Comparison of ENCODE assay signal across 17 cellular contexts in the genomic region with DNA sequence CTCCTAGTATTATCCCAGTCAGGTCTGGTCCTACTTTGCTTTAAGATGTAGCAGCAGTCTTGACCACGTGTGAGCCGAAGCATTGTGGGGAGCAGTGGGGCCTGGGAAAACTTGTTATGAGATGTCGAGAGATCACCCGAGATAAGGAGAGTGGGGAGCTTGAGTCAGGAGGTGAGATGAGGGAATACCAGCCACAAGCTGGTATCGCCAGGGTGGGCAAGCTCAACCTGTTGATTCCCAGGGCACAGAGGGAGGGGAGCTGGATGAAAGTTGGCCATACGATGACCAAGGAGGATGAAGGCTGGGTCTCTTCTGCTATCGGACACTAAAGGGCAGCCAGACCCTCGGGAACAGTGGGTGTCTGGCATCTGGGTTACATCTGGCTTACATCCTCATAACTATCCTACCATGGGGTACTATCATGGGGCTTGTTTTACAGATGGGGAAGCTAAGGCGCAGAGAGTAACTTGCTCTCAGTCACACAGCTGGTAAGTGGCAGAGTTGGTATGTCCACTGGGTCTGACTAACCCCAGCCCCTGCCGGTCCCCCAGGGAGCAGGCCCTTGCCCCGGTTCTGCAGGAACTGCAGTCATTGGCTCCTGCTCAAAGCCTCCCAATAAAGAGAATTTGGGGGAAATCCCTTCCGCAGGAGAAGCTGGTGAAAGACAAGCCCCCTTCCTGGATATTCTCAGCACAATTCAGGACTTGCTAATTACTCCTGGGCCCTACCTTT. TPM values are rescaled to one million over a fixed set of nuclear protein-coding genes. Genes with fewer than 3 reads are reported as not detected.
DNase-seq lines count a peak whose midpoint lies in the region; ATAC-seq, FAIRE-seq and TF ChIP-seq lines count a peak whose summit lies in the region.
"Had no signal": no experiment of that assay in that cellular context is flagged by ENCODE, and none has a peak within 500 bp of the region (broad histone marks: within the 10 kb centered on the region; RNA-seq: fewer than 3 reads in every experiment).

No MANE protein-coding gene starts in this region.

- no peak overlapping the region for H3T11ph ChIP-seq in H9 (ENCODE audit: low read length)

- CTCF ChIA-PET in Panc1 (lab: Charles Lee) (interaction anchor here (0.9 to 3.1 kb wide), 6 partner anchors 11 to 102 kb away, joined by 3 to 40 read pairs (median 12); no protein-coding TSS in a partner anchor), HepG2 (lab: Yijun Ruan, JAX; ENCODE audit: low intra/inter-chr PET ratio, low total read pairs) (interaction anchor here (0.7 to 3.5 kb wide), 5 partner anchors 9 to 101 kb away, joined by 3 to 76 read pairs (median 5); no protein-coding TSS in a partner anchor)

- H3K27ac ChIP-seq in H9 (ENCODE audit: insufficient read length, low read depth, low read length) (no peak overlapping the region), Panc1 (ENCODE audit: low read length) (no peak overlapping the region), HepG2 (ENCODE audit: extremely low read length, insufficient read depth, low read length) (no peak overlapping the region), spleen (no peak overlapping the region), esophagus squamous epithelium (no peak overlapping the region)
- H3K27ac ChIP-seq: adrenal gland, cardiac muscle cell, foreskin keratinocyte, prostate gland, SJSA1, skin epidermis had no signal

- no peaks in the 10 kb centered on the region for H3K79me1 ChIP-seq in H9 (ENCODE audit: insufficient read depth, low read depth, low read length, poor library complexity, severe bottlenecking)

- H3K4me3 ChIP-seq in Panc1 (ENCODE audit: low read depth in 2 of 2, low read length in 2 of 2) (no peak overlapping the region), HepG2 (replicated peaks in 1 of 3; ENCODE audit: insufficient read depth in 1 of 3, low read depth in 2 of 3, low read length in 3 of 3) (no peak overlapping the region), spleen (peak overlapping the region in 1 of 8 donors; percentile 52), esophagus squamous epithelium (no peak overlapping the region)
- H3K4me3 ChIP-seq: adrenal gland, prostate gland, SJSA1, skin epidermis had no signal

- in situ Hi-C loops in Panc1 (cut with HindIII; ENCODE audit: low pct_unique_long_range_greater_than_20kb, low sequenced_read_pairs), result loop anchor here (25.0 kb wide), 1 partner anchor 372 kb away; the partner anchor contains the start of gene SLC25A48
- in situ Hi-C loops in HepG2 (cut with HindIII; ENCODE audit: extremely low pct_ligation_motif_present, low pct_unique_long_range_greater_than_20kb), result loop anchor here (5.0 to 25.0 kb wide), 2 partner anchors 87 to 272 kb away; no protein-coding TSS in a partner anchor

- H3K36me3 ChIP-seq in Panc1 (ENCODE audit: control insufficient read depth, insufficient read depth, low read length), result no peaks in the 10 kb centered on the region
- H3K36me3 ChIP-seq in HepG2 (replicated peaks in 1 of 2; ENCODE audit: control insufficient read depth in 1 of 2, insufficient read depth in 2 of 2, low read length in 2 of 2), result no peaks in the 10 kb centered on the region
- H3K36me3 ChIP-seq in spleen, result no peaks in the 10 kb centered on the region
- H3K36me3 ChIP-seq in esophagus squamous epithelium, result no peaks in the 10 kb centered on the region
- H3K36me3 ChIP-seq: adrenal gland, cardiac muscle cell, prostate gland, SJSA1 had no signal

- no peaks in the 10 kb centered on the region for H3K9me3 ChIP-seq in H9 (ENCODE audit: control insufficient read depth, low read depth, low read length)
- no peaks in the 10 kb centered on the region for H3K9me3 ChIP-seq in Panc1 (ENCODE audit: control insufficient read depth, insufficient read depth, low read depth, low read length)
- no peaks in the 10 kb centered on the region for H3K9me3 ChIP-seq in HepG2 (ENCODE audit: low read length)
- no peaks in the 10 kb centered on the region for H3K9me3 ChIP-seq in spleen
- no peaks in the 10 kb centered on the region for H3K9me3 ChIP-seq in esophagus squamous epithelium
- H3K9me3 ChIP-seq: adrenal gland, prostate gland, SJSA1 had no signal

- H2AFZ ChIP-seq in H9 (ENCODE audit: low read length), result no peak overlapping the region
- H2AFZ ChIP-seq in HepG2 (ENCODE audit: low read length), result no peak overlapping the region

- TF ChIP-seq CTCF in H9 (conservative IDR thresholded peaks at IDR 0.05), result no peak
- TF ChIP-seq CTCF in Panc1 (IDR thresholded peaks at IDR 0.05), result no peak
- no peak for TF ChIP-seq CTCF in HepG2 (CRISPR knock-in tag; IDR thresholded peaks at IDR 0.05)
- TF ChIP-seq CTCF in spleen (IDR thresholded peaks at IDR 0.05 in 8 of 11, conservative IDR thresholded peaks at IDR 0.05 in 3 of 11), result no peak
- TF ChIP-seq CTCF in esophagus squamous epithelium (IDR thresholded peaks at IDR 0.05), result no peak

- H3K23ac ChIP-seq in H9 (ENCODE audit: insufficient read length, low read depth, low read length), result no peak overlapping the region

- H4K91ac ChIP-seq in H9 (ENCODE audit: insufficient read length, low read depth, low read length), result no peak overlapping the region

- TF ChIP-seq POLR2A in HepG2 (IDR thresholded peaks at IDR 0.05; ENCODE audit: insufficient read depth in 1 of 2, low read depth in 2 of 2, low read length in 2 of 2) (no peak), spleen (IDR thresholded peaks at IDR 0.05) (no peak), esophagus squamous epithelium (IDR thresholded peaks at IDR 0.05) (no peak)

- H3K27me3 Mint-ChIP-seq in H9 (ENCODE audit: low read depth), result peaks cover 100% of the 10 kb centered on the region

- no peak for TF ChIP-seq RAD21 in HepG2 (CRISPR knock-in tag; IDR thresholded peaks at IDR 0.05)

- ATAC-seq in Panc1 (peak; percentile 54; the same call in 1 of the 2 replicates), HepG2 (no peak)

- no peak overlapping the region for H2BK15ac ChIP-seq in H9 (ENCODE audit: low read depth, low read length)

- POLR2A ChIA-PET in Panc1 (lab: Charles Lee), result interaction anchor here (0.8 to 1.1 kb wide), 2 partner anchors 86 to 101 kb away, joined by 3 to 4 read pairs; no protein-coding TSS in a partner anchor
- POLR2A ChIA-PET in HepG2 (lab: Yijun Ruan, JAX), result interaction anchor here (1.5 kb wide), 1 partner anchor 86 kb away, joined by 3 read pairs; no protein-coding TSS in a partner anchor

- peaks cover 5% of the 10 kb centered on the region for H3K23me2 ChIP-seq in H9 (ENCODE audit: insufficient read length, low read depth, low read length, poor library complexity, severe bottlenecking)

- no TSS peak for BruUV-seq in Panc1 (replicated peaks; lab: Mats Ljungman, UMichigan)
- BruUV-seq in HepG2 (replicated peaks; lab: Mats Ljungman, UMichigan), result no TSS peak

- no peak overlapping the region for H3K18ac ChIP-seq in H9 (ENCODE audit: insufficient read length, low read depth, low read length)

- H3K9ac ChIP-seq in H9 (ENCODE audit: extremely low read depth, insufficient read length, low read length) (no peak overlapping the region), HepG2 (ENCODE audit: insufficient read depth, low read depth, low read length) (no peak overlapping the region)

- FAIRE-seq in HepG2 (lab: Jason Lieb, UNC), result no peak
- no peak for FAIRE-seq in RCC 7860 (lab: Jason Lieb, UNC)

- H3K79me2 ChIP-seq in H9 (ENCODE audit: insufficient read depth, low read length), result no peaks in the 10 kb centered on the region
- no peaks in the 10 kb centered on the region for H3K79me2 ChIP-seq in HepG2 (ENCODE audit: insufficient read depth, low read length)

- H3K9me3 Mint-ChIP-seq in H9, result peaks cover 0 to 2% of the 10 kb centered on the region in 2 experiments; a peak in 2 of 5 replicates
- H3K9me3 Mint-ChIP-seq: nephron, type B pancreatic cell had no signal

- WGBS in H9 (ENCODE audit: extremely low coverage, insufficient read length, low lambda C conversion rate), result no CpG with 5 or more reads among the region's 12 CpGs
- 35% methylated on average over 8 of the region's 12 CpGs for WGBS in HepG2 (ENCODE audit: low lambda C conversion rate)
- WGBS in spleen, 5 donors, result 61 to 69% (median 68%) methylated on average over 12 of the region's 12 CpGs
- WGBS in esophagus squamous epithelium, 2 donors, result 67 to 77% methylated on average over 8 to 12 of the region's 12 CpGs

- no peak overlapping the region; a peak in 1 of 5 replicates for H3K4me3 Mint-ChIP-seq in H9

- H2AK5ac ChIP-seq in H9 (ENCODE audit: insufficient read length, low read length), result no peak overlapping the region

- H2BK20ac ChIP-seq in H9 (ENCODE audit: low read depth, low read length, poor library complexity, severe bottlenecking), result no peak overlapping the region

- intact Hi-C loops in Panc1 (cut with micrococcal nuclease; ENCODE audit: unreplicated experiment), result loop anchor here (1.0 kb wide), 1 partner anchor 87 kb away; no protein-coding TSS in a partner anchor
- intact Hi-C loops in HepG2 (cut with micrococcal nuclease; ENCODE audit: unreplicated experiment), result loop anchor here (1.0 kb wide), 1 partner anchor 87 kb away; no protein-coding TSS in a partner anchor
- intact Hi-C loops in spleen (cut with DNase I; ENCODE audit: low total_unique reads), result loop anchor here (5.0 kb wide), 1 partner anchor 87 kb away; no protein-coding TSS in a partner anchor
- intact Hi-C loops in esophagus squamous epithelium (cut with DNase I), result loop anchor here (5.0 kb wide), 1 partner anchor 362 kb away; no protein-coding TSS in a partner anchor

- H2BK5ac ChIP-seq in H9 (ENCODE audit: insufficient read length, low read length), result no peak overlapping the region

- H4K20me1 ChIP-seq in H9 (ENCODE audit: control insufficient read depth, insufficient read depth, insufficient read length) (no peaks in the 10 kb centered on the region), HepG2 (ENCODE audit: insufficient read depth, low read length) (no peaks in the 10 kb centered on the region)

- TF ChIP-seq EP300 in HepG2 (IDR thresholded peaks at IDR 0.05; ENCODE audit: low read depth in 2 of 2, low read length in 2 of 2) (no peak), HepG2 (CRISPR knock-in tag; IDR thresholded peaks at IDR 0.05; ENCODE audit: borderline replicate concordance) (no peak)

- H4K8ac ChIP-seq in H9 (replicated peaks; ENCODE audit: insufficient read length, low read depth, low read length), result no peak overlapping the region

- H3K4me2 ChIP-seq in H9 (ENCODE audit: insufficient read depth, insufficient read length, low read length) (peak overlapping the region; percentile 95), HepG2 (ENCODE audit: low read depth, low read length) (no peak overlapping the region)

- H3K27me3 ChIP-seq in H9 (ENCODE audit: insufficient read depth, low read length), result peaks cover 53% of the 10 kb centered on the region
- peaks cover 14% of the 10 kb centered on the region for H3K27me3 ChIP-seq in Panc1 (ENCODE audit: control insufficient read depth, insufficient read depth, low read length)
- peaks cover 0 to 11% of the 10 kb centered on the region in 2 experiments; a peak in 3 of 5 replicates for H3K27me3 ChIP-seq in HepG2 (ENCODE audit: control insufficient read depth in 1 of 2, insufficient read depth in 2 of 2, low read length in 2 of 2)
- H3K27me3 ChIP-seq in spleen (replicated peaks in 1 of 7), result peaks cover 0 to 74% (median 26%) of the 10 kb centered on the region in 7 donors
- peaks cover 0 to 65% (median 0%) of the 10 kb centered on the region in 4 donors for H3K27me3 ChIP-seq in esophagus squamous epithelium

- no peak overlapping the region for H3K56ac ChIP-seq in H9 (ENCODE audit: insufficient read length, low read depth, low read length)

- no peak overlapping the region for H2BK120ac ChIP-seq in H9 (ENCODE audit: low read depth, low read length, poor library complexity, severe bottlenecking)

- no peak for DNase-seq in H9
- no peak for DNase-seq in Panc1 (ENCODE audit: low read depth, low spot score)
- DNase-seq in HepG2 (ENCODE audit: low spot score), result no peak
- peak; percentile 41 for DNase-seq in spleen
- DNase-seq in esophagus squamous epithelium (lab: John Stamatoyannopoulos, UW), result no peak
- no peak for DNase-seq in cortex of kidney (lab: John Stamatoyannopoulos, UW)
- no peak for DNase-seq in RCC 7860 (ENCODE audit: low spot score)
- DNase-seq: foreskin keratinocyte had no signal

- no peak overlapping the region for H3K14ac ChIP-seq in H9 (ENCODE audit: insufficient read depth, low read length)

- no peaks in the 10 kb centered on the region; a peak in 1 of 7 replicates for H3K36me3 Mint-ChIP-seq in H9 (ENCODE audit: insufficient read depth in 1 of 3, low read depth in 3 of 3)
- H3K36me3 Mint-ChIP-seq: type B pancreatic cell had no signal

- no peaks in the 10 kb centered on the region for H3K4me1 ChIP-seq in H9 (ENCODE audit: insufficient read depth, low read length)
- H3K4me1 ChIP-seq in Panc1 (ENCODE audit: control insufficient read depth, insufficient read depth, low read length), result peaks cover 2% of the 10 kb centered on the region; the same call in 1 of the 2 replicates
- 0 out of 2 replicates have a peak, but pooled peaks cover 2% of the 10 kb centered on the region for H3K4me1 ChIP-seq in HepG2 (ENCODE audit: insufficient read depth, low read length)
- peaks cover 5 to 24% (median 11%) of the 10 kb centered on the region in 6 donors for H3K4me1 ChIP-seq in spleen
- peaks cover 3 to 22% (median 5%) of the 10 kb centered on the region in 3 donors for H3K4me1 ChIP-seq in esophagus squamous epithelium
- H3K4me1 ChIP-seq: adrenal gland, prostate gland, SJSA1 had no signal

- peaks cover 15 to 16% of the 10 kb centered on the region in 2 experiments for H3K4me1 Mint-ChIP-seq in H9

- no peak overlapping the region for H2BK12ac ChIP-seq in H9 (ENCODE audit: insufficient read length, low read depth, low read length)

- H3K27ac Mint-ChIP-seq in H9, result no peak overlapping the region
- H3K27ac Mint-ChIP-seq: T-helper 17 cell, type B pancreatic cell had no signal

- H4K5ac ChIP-seq in H9 (ENCODE audit: insufficient read length, low read depth, low read length), result no peak overlapping the region

- no peak overlapping the region for H3K4ac ChIP-seq in H9 (ENCODE audit: low read depth, low read length)

RNA-seq across cellular contexts. Expression of gene TIFAB, which starts 13.4 kb away (rescaled TPM):
- total RNA-seq in H9 (2021) (not detected in 2 replicates), Panc1 (2021; ENCODE audit: unreplicated experiment) (not detected), HepG2 (2016; rRNA removed; fragmentation: Illumina TruSeq; extraction: Trizol) (not detected in 2 replicates), spleen (1 to 10 TPM in 4 of 7 donors, under 1 TPM in 3; 0.37 to 4.0 (median 1.8) TPM), esophagus squamous epithelium (under 1 TPM in 3 of 4 donors, not detected in 1; under 0.01 to 0.18 (median 0.08) TPM)
- not detected for polyA plus RNA-seq in Panc1 (2012; ENCODE audit: insufficient read length)
- not detected in 2 replicates for total RNA-seq in HepG2 (2016; cell fraction: cytosol; rRNA removed; fragmentation: Illumina TruSeq; extraction: Trizol; ENCODE audit: low read depth)
- not detected in 2 replicates for total RNA-seq in HepG2 (2016; cell fraction: insoluble cytoplasmic fraction; rRNA removed; fragmentation: Illumina TruSeq; extraction: Trizol)
- not detected in 2 replicates for total RNA-seq in HepG2 (2016; cell fraction: membrane; rRNA removed; fragmentation: Illumina TruSeq; extraction: Trizol)
- not detected in 2 replicates for total RNA-seq in HepG2 (2016; cell fraction: nucleus; rRNA removed; fragmentation: Illumina TruSeq; extraction: Trizol)
- polyA plus RNA-seq in HepG2 (2011; rRNA removed) (not detected in 2 replicates), spleen (1 to 10 TPM in 1 of 3 donors, under 1 TPM in 2; 0.48 to 1.4 (median 0.74) TPM)
- polyA plus RNA-seq in HepG2 (2011; cell fraction: cytosol; rRNA removed), result not detected in 2 replicates
- not detected in 2 replicates for polyA plus RNA-seq in HepG2 (2011; cell fraction: nucleus; rRNA removed)
- polyA plus RNA-seq in HepG2 (2012), result not detected in 2 replicates
- polyA plus RNA-seq in HepG2 (2016; cell fraction: cytosol; fragmentation: Illumina TruSeq; extraction: Trizol; ENCODE audit: low read depth), result not detected in 2 replicates
- not detected in 2 replicates for polyA plus RNA-seq in HepG2 (2016; cell fraction: insoluble cytoplasmic fraction; fragmentation: Illumina TruSeq; extraction: Trizol; ENCODE audit: low read depth)
- not detected in 2 replicates for polyA plus RNA-seq in HepG2 (2016; cell fraction: membrane; fragmentation: Illumina TruSeq; extraction: Trizol; ENCODE audit: low read depth)
- not detected in 2 replicates for polyA plus RNA-seq in HepG2 (2016; cell fraction: nucleus; fragmentation: Illumina TruSeq; extraction: Trizol; ENCODE audit: insufficient read depth, low read depth)
- polyA minus RNA-seq in HepG2 (2011; rRNA and poly(A)+ RNA removed; ENCODE audit: low replicate concordance), result not detected in 2 replicates
- not detected in 2 replicates for polyA minus RNA-seq in HepG2 (2011; cell fraction: cytosol; rRNA and poly(A)+ RNA removed)
- polyA minus RNA-seq in HepG2 (2011; cell fraction: nucleus; rRNA and poly(A)+ RNA removed), result not detected in 2 replicates
- total RNA-seq: adrenal gland, cardiac muscle cell, dermis microvascular lymphatic vessel endothelial cell, foreskin keratinocyte, prostate gland, SJSA1 had no signal
- polyA plus RNA-seq: cardiac muscle cell, foreskin keratinocyte had no signal

RNA-seq across cellular contexts. Expression of gene DCANP1, which starts 18.4 kb away (rescaled TPM):
- total RNA-seq in H9 (2021), result not detected in 2 replicates
- total RNA-seq in Panc1 (2021; ENCODE audit: unreplicated experiment), result not detected
- not detected for polyA plus RNA-seq in Panc1 (2012; ENCODE audit: insufficient read length)
- total RNA-seq in HepG2 (2016; rRNA removed; fragmentation: Illumina TruSeq; extraction: Trizol), result not detected in 2 replicates
- total RNA-seq in HepG2 (2016; cell fraction: cytosol; rRNA removed; fragmentation: Illumina TruSeq; extraction: Trizol; ENCODE audit: low read depth), result not detected in 2 replicates
- total RNA-seq in HepG2 (2016; cell fraction: insoluble cytoplasmic fraction; rRNA removed; fragmentation: Illumina TruSeq; extraction: Trizol), result not detected in 2 replicates
- not detected in 2 replicates for total RNA-seq in HepG2 (2016; cell fraction: membrane; rRNA removed; fragmentation: Illumina TruSeq; extraction: Trizol)
- not detected in 2 replicates for total RNA-seq in HepG2 (2016; cell fraction: nucleus; rRNA removed; fragmentation: Illumina TruSeq; extraction: Trizol)
- polyA plus RNA-seq in HepG2 (2011; rRNA removed), result not detected in 2 replicates
- polyA plus RNA-seq in HepG2 (2011; cell fraction: cytosol; rRNA removed), result not detected in 2 replicates
- polyA plus RNA-seq in HepG2 (2011; cell fraction: nucleus; rRNA removed), result not detected in 2 replicates
- polyA plus RNA-seq in HepG2 (2012), result not detected in 2 replicates
- polyA plus RNA-seq in HepG2 (2016; cell fraction: cytosol; fragmentation: Illumina TruSeq; extraction: Trizol; ENCODE audit: low read depth), result not detected in 2 replicates
- not detected in 2 replicates for polyA plus RNA-seq in HepG2 (2016; cell fraction: insoluble cytoplasmic fraction; fragmentation: Illumina TruSeq; extraction: Trizol; ENCODE audit: low read depth)
- polyA plus RNA-seq in HepG2 (2016; cell fraction: membrane; fragmentation: Illumina TruSeq; extraction: Trizol; ENCODE audit: low read depth), result not detected in 2 replicates
- polyA plus RNA-seq in HepG2 (2016; cell fraction: nucleus; fragmentation: Illumina TruSeq; extraction: Trizol; ENCODE audit: insufficient read depth, low read depth), result not detected in 2 replicates
- polyA minus RNA-seq in HepG2 (2011; rRNA and poly(A)+ RNA removed; ENCODE audit: low replicate concordance), result not detected in 2 replicates
- not detected in 2 replicates for polyA minus RNA-seq in HepG2 (2011; cell fraction: cytosol; rRNA and poly(A)+ RNA removed)
- polyA minus RNA-seq in HepG2 (2011; cell fraction: nucleus; rRNA and poly(A)+ RNA removed), result not detected in 2 replicates
- 1 to 10 TPM in 2 of 7 donors, under 1 TPM in 5; 0.29 to 1.2 (median 0.70) TPM for total RNA-seq in spleen
- polyA plus RNA-seq in spleen, result 1 to 10 TPM in 1 of 3 donors, under 1 TPM in 2; 0.23 to 2.4 (median 0.96) TPM
- under 1 TPM in 2 of 4 donors, not detected in 2; 0.44 to 0.57 TPM for total RNA-seq in esophagus squamous epithelium
- total RNA-seq: adrenal gland, cardiac muscle cell, dermis microvascular lymphatic vessel endothelial cell, foreskin keratinocyte, prostate gland, SJSA1 had no signal
- polyA plus RNA-seq: cardiac muscle cell, foreskin keratinocyte had no signal
